ENCODE assay signal across 1 cellular context in genomic region chr1:65419681-65420589, GRCh38.
TF ChIP-seq lines count a peak whose summit lies in the region.

No MANE protein-coding gene starts in this region.

TF ChIP-seq in HepG2, 621 proteins besides CTCF, POLR2A, EP300 and RAD21 (continued from another document and continues in another):
- TF ChIP-seq, protein P1, sequence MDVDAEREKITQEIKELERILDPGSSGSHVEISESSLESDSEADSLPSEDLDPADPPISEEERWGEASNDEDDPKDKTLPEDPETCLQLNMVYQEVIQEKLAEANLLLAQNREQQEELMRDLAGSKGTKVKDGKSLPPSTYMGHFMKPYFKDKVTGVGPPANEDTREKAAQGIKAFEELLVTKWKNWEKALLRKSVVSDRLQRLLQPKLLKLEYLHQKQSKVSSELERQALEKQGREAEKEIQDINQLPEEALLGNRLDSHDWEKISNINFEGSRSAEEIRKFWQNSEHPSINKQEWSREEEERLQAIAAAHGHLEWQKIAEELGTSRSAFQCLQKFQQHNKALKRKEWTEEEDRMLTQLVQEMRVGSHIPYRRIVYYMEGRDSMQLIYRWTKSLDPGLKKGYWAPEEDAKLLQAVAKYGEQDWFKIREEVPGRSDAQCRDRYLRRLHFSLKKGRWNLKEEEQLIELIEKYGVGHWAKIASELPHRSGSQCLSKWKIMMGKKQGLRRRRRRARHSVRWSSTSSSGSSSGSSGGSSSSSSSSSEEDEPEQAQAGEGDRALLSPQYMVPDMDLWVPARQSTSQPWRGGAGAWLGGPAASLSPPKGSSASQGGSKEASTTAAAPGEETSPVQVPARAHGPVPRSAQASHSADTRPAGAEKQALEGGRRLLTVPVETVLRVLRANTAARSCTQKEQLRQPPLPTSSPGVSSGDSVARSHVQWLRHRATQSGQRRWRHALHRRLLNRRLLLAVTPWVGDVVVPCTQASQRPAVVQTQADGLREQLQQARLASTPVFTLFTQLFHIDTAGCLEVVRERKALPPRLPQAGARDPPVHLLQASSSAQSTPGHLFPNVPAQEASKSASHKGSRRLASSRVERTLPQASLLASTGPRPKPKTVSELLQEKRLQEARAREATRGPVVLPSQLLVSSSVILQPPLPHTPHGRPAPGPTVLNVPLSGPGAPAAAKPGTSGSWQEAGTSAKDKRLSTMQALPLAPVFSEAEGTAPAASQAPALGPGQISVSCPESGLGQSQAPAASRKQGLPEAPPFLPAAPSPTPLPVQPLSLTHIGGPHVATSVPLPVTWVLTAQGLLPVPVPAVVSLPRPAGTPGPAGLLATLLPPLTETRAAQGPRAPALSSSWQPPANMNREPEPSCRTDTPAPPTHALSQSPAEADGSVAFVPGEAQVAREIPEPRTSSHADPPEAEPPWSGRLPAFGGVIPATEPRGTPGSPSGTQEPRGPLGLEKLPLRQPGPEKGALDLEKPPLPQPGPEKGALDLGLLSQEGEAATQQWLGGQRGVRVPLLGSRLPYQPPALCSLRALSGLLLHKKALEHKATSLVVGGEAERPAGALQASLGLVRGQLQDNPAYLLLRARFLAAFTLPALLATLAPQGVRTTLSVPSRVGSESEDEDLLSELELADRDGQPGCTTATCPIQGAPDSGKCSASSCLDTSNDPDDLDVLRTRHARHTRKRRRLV (CRISPR knock-in tag; IDR thresholded peaks at IDR 0.05) = no peak
- TF ChIP-seq NFKBIZ (CRISPR knock-in tag; IDR thresholded peaks at IDR 0.05) (no peak), SNAPC2 (CRISPR knock-in tag; IDR thresholded peaks at IDR 0.05) (peak; percentile 21; the same call in 1 of the 2 replicates), AHR (CRISPR knock-in tag; IDR thresholded peaks at IDR 0.05) (no peak), ZHX2 (IDR thresholded peaks at IDR 0.05; ENCODE audit: low read depth) (no peak), ZHX2 (CRISPR knock-in tag; IDR thresholded peaks at IDR 0.05; ENCODE audit: borderline replicate concordance) (no peak), ZNF329 (CRISPR knock-in tag; IDR thresholded peaks at IDR 0.05; ENCODE audit: low read depth) (no peak), RFX1 (IDR thresholded peaks at IDR 0.05) (no peak), KDM4B (CRISPR knock-in tag; IDR thresholded peaks at IDR 0.05) (no peak), ZNF17 (CRISPR knock-in tag; IDR thresholded peaks at IDR 0.05) (no peak), NFE2L1 (CRISPR knock-in tag; IDR thresholded peaks at IDR 0.05; ENCODE audit: borderline replicate concordance) (no peak), NFE2 (CRISPR knock-in tag; IDR thresholded peaks at IDR 0.05) (no peak), BCLAF1 (IDR thresholded peaks at IDR 0.05) (no peak), SMARCE1 (IDR thresholded peaks at IDR 0.05; ENCODE audit: borderline replicate concordance) (no peak), KAT2B (IDR thresholded peaks at IDR 0.05; ENCODE audit: borderline replicate concordance, low read depth, low read length) (no peak), PRDM10 (CRISPR knock-in tag; IDR thresholded peaks at IDR 0.05; ENCODE audit: low read depth) (0 out of 2 replicates have a peak, but pooled peaks have one; percentile 17), GLI4 (CRISPR knock-in tag; IDR thresholded peaks at IDR 0.05; ENCODE audit: borderline replicate concordance) (0 out of 2 replicates have a peak, but pooled peaks have one; percentile 51), ZMYM4 (CRISPR knock-in tag; IDR thresholded peaks at IDR 0.05) (0 out of 2 replicates have a peak, but pooled peaks have one; percentile 17), ZFP36L1 (CRISPR knock-in tag; IDR thresholded peaks at IDR 0.05) (no peak), PHB2 (IDR thresholded peaks at IDR 0.05; ENCODE audit: partially characterized antibody) (no peak), ZNF30 (CRISPR knock-in tag; IDR thresholded peaks at IDR 0.05) (no peak), ZNF670 (CRISPR knock-in tag; IDR thresholded peaks at IDR 0.05; ENCODE audit: borderline replicate concordance) (no peak), ZNF558 (CRISPR knock-in tag; IDR thresholded peaks at IDR 0.05; ENCODE audit: borderline replicate concordance) (no peak), MED8 (CRISPR knock-in tag; IDR thresholded peaks at IDR 0.05; ENCODE audit: insufficient replicate concordance) (no peak), ZNF3 (CRISPR knock-in tag; IDR thresholded peaks at IDR 0.05) (no peak), ZMAT3 (CRISPR knock-in tag; conservative IDR thresholded peaks at IDR 0.05) (no peak), ARID5B (CRISPR knock-in tag; IDR thresholded peaks at IDR 0.05) (peak; percentile 9; the same call in 1 of the 2 replicates)
- TF ChIP-seq, protein P2, sequence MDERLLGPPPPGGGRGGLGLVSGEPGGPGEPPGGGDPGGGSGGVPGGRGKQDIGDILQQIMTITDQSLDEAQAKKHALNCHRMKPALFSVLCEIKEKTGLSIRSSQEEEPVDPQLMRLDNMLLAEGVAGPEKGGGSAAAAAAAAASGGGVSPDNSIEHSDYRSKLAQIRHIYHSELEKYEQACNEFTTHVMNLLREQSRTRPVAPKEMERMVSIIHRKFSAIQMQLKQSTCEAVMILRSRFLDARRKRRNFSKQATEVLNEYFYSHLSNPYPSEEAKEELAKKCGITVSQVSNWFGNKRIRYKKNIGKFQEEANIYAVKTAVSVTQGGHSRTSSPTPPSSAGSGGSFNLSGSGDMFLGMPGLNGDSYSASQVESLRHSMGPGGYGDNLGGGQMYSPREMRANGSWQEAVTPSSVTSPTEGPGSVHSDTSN (CRISPR knock-in tag; IDR thresholded peaks at IDR 0.05) = no peak
- TF ChIP-seq, protein P3, sequence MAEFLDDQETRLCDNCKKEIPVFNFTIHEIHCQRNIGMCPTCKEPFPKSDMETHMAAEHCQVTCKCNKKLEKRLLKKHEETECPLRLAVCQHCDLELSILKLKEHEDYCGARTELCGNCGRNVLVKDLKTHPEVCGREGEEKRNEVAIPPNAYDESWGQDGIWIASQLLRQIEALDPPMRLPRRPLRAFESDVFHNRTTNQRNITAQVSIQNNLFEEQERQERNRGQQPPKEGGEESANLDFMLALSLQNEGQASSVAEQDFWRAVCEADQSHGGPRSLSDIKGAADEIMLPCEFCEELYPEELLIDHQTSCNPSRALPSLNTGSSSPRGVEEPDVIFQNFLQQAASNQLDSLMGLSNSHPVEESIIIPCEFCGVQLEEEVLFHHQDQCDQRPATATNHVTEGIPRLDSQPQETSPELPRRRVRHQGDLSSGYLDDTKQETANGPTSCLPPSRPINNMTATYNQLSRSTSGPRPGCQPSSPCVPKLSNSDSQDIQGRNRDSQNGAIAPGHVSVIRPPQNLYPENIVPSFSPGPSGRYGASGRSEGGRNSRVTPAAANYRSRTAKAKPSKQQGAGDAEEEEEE (CRISPR knock-in tag; IDR thresholded peaks at IDR 0.05; ENCODE audit: borderline replicate concordance) = no peak
